ENCODE assay signal across 1 cellular context in the genomic region with DNA sequence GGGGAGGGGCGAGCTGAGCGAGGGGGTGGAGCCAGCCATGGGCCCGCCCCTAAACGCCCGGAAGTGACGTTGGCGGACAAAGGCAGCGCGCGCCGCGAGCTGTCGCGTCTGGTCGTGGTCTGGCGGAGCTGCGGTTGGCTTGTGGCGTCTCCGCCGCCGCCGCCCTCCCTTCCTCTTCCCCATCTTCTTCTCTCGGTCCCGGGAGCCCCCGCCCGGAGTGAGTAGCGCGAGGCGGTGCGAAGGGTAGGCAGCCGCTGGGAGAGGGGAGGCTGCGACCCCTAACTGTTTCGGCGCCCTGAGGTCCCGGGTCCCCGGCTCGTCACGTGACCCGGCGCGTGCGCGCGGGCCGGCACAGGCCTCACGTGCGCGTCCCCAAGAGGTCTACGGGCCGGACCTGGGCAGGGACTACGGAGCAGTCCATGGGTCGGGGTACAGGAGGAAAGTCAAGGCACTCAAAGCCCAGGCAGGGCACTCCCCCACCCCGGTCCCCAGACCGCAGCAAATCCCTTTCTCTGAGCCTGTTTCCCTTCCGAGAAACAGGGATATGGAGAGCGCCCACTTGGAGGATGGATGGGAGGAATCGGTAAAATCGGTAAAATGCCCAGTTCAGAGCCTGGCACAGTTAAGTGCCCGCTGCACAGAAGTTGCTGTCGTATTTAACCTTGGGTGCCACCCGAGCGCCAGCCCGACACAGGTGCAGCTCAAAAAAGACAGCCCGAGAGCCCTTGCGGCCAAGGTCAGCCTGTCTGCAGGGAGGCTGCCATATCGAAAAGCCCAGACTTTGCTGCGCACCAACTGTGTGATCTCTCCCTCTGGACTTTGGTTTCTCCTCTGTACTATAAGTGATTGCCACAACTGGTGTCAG.
TF ChIP-seq lines count a peak whose summit lies in the region.

A gene with protein sequence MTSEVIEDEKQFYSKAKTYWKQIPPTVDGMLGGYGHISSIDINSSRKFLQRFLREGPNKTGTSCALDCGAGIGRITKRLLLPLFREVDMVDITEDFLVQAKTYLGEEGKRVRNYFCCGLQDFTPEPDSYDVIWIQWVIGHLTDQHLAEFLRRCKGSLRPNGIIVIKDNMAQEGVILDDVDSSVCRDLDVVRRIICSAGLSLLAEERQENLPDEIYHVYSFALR (plus strand): TSS at position 85 of the 865 bp plus-strand sequence. CDS start 6,541 bp downstream, outside the sequence.

TF ChIP-seq in H1, 55 proteins besides CTCF, POLR2A, EP300 and RAD21 (continued from another document):
- peak; percentile 92 for TF ChIP-seq TAF7 (optimal IDR thresholded peaks at IDR 0.05; ENCODE audit: borderline replicate concordance, low read depth, low read length)
- no peak for TF ChIP-seq ZNF274 (IDR thresholded peaks at IDR 0.05; ENCODE audit: borderline replicate concordance, extremely low read depth, low read length)
- no peak for TF ChIP-seq CHD1 (IDR thresholded peaks at IDR 0.05; ENCODE audit: low read depth, low read length)
